28 cellular contexts compared by ENCODE assay signal in genomic region chr17:14866266-14866665, GRCh38.
"Had no signal": no experiment of that assay in that cellular context is flagged by ENCODE, and none has a peak within 500 bp of the region (broad histone marks: within the 10 kb centered on the region; RNA-seq: fewer than 3 reads in every experiment).

No MANE protein-coding gene starts in this region.

- H3K36me3 ChIP-seq: gastrocnemius medialis, left lung, lower lobe of right lung, tibial nerve, WERI-Rb-1 had no signal

- H3K27me3 ChIP-seq: gastrocnemius medialis, left lung, tibial nerve had no signal

- H3K9me3 ChIP-seq: gastrocnemius medialis, left lung, lower lobe of right lung, psoas muscle had no signal

- DNase-seq: activated CD4-positive, alpha-beta T cell treated with anti-CD3 and anti-CD28 coated beads for 48 hours; activated CD4-positive, alpha-beta T cell treated with anti-CD3 and anti-CD28 coated beads, Interleukin-2, amount 50 U/mL, for 48 hours; activated CD8-positive, alpha-beta memory T cell treated with anti-CD3 and anti-CD28 coated beads, Interleukin-2, amount 50 U/mL, for 48 hours; activated gamma-delta T cell; activated naive CD4-positive, alpha-beta T cell treated with anti-CD3 and anti-CD28 coated beads, Interleukin-2, amount 10 ng/mL, durations not matched to agents 7 days and 5 days; activated naive CD8-positive, alpha-beta T cell treated with anti-CD3 and anti-CD28 coated beads, Interleukin-2, amount 10 ng/mL, durations not matched to agents 7 days and 5 days; activated T-cell treated with anti-CD3 and anti-CD28 coated beads, Interleukin-2, amount 50 U/mL, for 24 hours; amniotic stem cell; caudate nucleus; gastrocnemius medialis; glutamatergic neuron; left lung; lower lobe of right lung; mesenchymal stem cell; naive thymus-derived CD8-positive, alpha-beta T cell; nucleus accumbens; psoas muscle; stimulated activated CD4-positive, alpha-beta T cell treated with anti-CD3 and anti-CD28 coated beads, Interleukin-1b, Interleukin-23, amount 100 ng/mL, for 48 hours; stimulated activated CD4-positive, alpha-beta T cell treated with anti-CD3 and anti-CD28 coated beads, Interleukin-4, amount 100 ng/mL, for 4 hours; stimulated activated CD8-positive, alpha-beta memory T cell treated with anti-CD3 and anti-CD28 coated beads, Interleukin-4, amount 100 ng/mL, for 48 hours; stimulated activated naive CD4-positive, alpha-beta T cell; T-helper 17 cell; T1000; WERI-Rb-1 had no signal

- H2AFZ ChIP-seq: parathyroid adenoma had no signal

- H3K4me2 ChIP-seq: smooth muscle cell had no signal

- H3K4me1 ChIP-seq: gastrocnemius medialis, left lung, lower lobe of right lung, parathyroid adenoma, psoas muscle, tibial nerve had no signal

- H3K4me3 ChIP-seq: gastrocnemius medialis, left lung, lower lobe of right lung, psoas muscle, smooth muscle cell, tibial nerve had no signal

- H3K79me2 ChIP-seq: parathyroid adenoma had no signal

- ATAC-seq: activated CD4-positive, CD25-positive, alpha-beta regulatory T cell treated with anti-CD3 and anti-CD28 coated beads, Interleukin-2, amount 50 U/mL, for 24 hours; gastrocnemius medialis; left lung; lower lobe of right lung; naive thymus-derived CD8-positive, alpha-beta T cell; psoas muscle; T-helper 17 cell had no signal

- H3K27ac ChIP-seq: gastrocnemius medialis, left lung, lower lobe of right lung, parathyroid adenoma, psoas muscle, tibial nerve, WERI-Rb-1 had no signal

- H3K9ac ChIP-seq: parathyroid adenoma had no signal
